ENCODE assay signal across 14 cellular contexts in genomic region chr11:69445131-69445470, GRCh38. TPM values are rescaled to one million over a fixed set of nuclear protein-coding genes. Genes with fewer than 3 reads are reported as not detected.
DNase-seq lines count a peak whose midpoint lies in the region; ATAC-seq and TF ChIP-seq lines count a peak whose summit lies in the region.
"Had no signal": no experiment of that assay in that cellular context is flagged by ENCODE, and none has a peak within 500 bp of the region (broad histone marks: within the 10 kb centered on the region; RNA-seq: fewer than 3 reads in every experiment).

No MANE protein-coding gene starts in this region.

- no peak overlapping the region for H2BK15ac ChIP-seq in mesendoderm (replicated peaks; ENCODE audit: low read depth)

- TF ChIP-seq POLR2A in thyroid gland (IDR thresholded peaks at IDR 0.05) = no peak

- H4K5ac ChIP-seq in mesendoderm (ENCODE audit: low read length) = no peak overlapping the region

- no peak for TF ChIP-seq CTCF in WI38 (IDR thresholded peaks at IDR 0.05; ENCODE audit: low read depth, low read length)
- TF ChIP-seq CTCF in thyroid gland (IDR thresholded peaks at IDR 0.05) = no peak
- no peak for TF ChIP-seq CTCF in GM10248 (IDR thresholded peaks at IDR 0.05; ENCODE audit: control extremely low read depth, extremely low read depth, low read depth, missing control alignments)

- H3K23ac ChIP-seq in mesendoderm (ENCODE audit: low read length) = no peak overlapping the region

- 0 out of 2 replicates have a peak overlapping the region, but pooled peaks have one; percentile 7 for H3K4me3 ChIP-seq in WI38 (ENCODE audit: low read depth, low read length)
- H3K4me3 ChIP-seq in mesendoderm (ENCODE audit: low read length) = no peak overlapping the region
- no peak overlapping the region for H3K4me3 ChIP-seq in thyroid gland (replicated peaks in 1 of 3)
- H3K4me3 ChIP-seq: GM12878 had no signal

- peak overlapping the region; percentile 29 for H3K18ac ChIP-seq in mesendoderm (ENCODE audit: low read length)

- H3K9me3 ChIP-seq in thyroid gland = no peaks in the 10 kb centered on the region

- H3K36me3 ChIP-seq in mesendoderm (ENCODE audit: control insufficient read depth, insufficient read depth, low read length) (no peaks in the 10 kb centered on the region), thyroid gland (no peaks in the 10 kb centered on the region)

- no peak overlapping the region for H4K8ac ChIP-seq in mesendoderm (ENCODE audit: low read depth, low read length)

- no peak overlapping the region for H2BK5ac ChIP-seq in mesendoderm (ENCODE audit: low read length)

- ATAC-seq in HG03108 (IDR thresholded peaks at IDR 0.05; ENCODE audit: unreplicated experiment) = no peak
- ATAC-seq in GM18511 (IDR thresholded peaks at IDR 0.05; ENCODE audit: unreplicated experiment) = no peak
- ATAC-seq: GM12878 had no signal

- WGBS in mesendoderm (ENCODE audit: extremely low coverage, insufficient coverage, low lambda C conversion rate) = no CpG with 5 or more reads among the region's 11 CpGs
- WGBS in thyroid gland, 2 donors = 36 to 72% methylated on average over 8 to 10 of the region's 11 CpGs

- H2BK120ac ChIP-seq in mesendoderm (ENCODE audit: low read depth, low read length) = peak overlapping the region; percentile 83

- H3K56ac ChIP-seq in mesendoderm (ENCODE audit: low read length) = peak overlapping the region; percentile 76

- no peaks in the 10 kb centered on the region for H3K79me2 ChIP-seq in mesendoderm (ENCODE audit: control insufficient read depth, insufficient read depth, low read length)

- H3K9ac ChIP-seq in mesendoderm (ENCODE audit: low read length) = no peak overlapping the region

- no peak overlapping the region for H3K4me2 ChIP-seq in mesendoderm (ENCODE audit: low read length)

- CTCF ChIA-PET in GM10248 (lab: Yijun Ruan, JAX) = no interaction called here

- H3K4ac ChIP-seq in mesendoderm (ENCODE audit: low read depth, low read length) = no peak overlapping the region

- H3K27me3 ChIP-seq in mesendoderm (ENCODE audit: insufficient read depth, low read length, poor library complexity) (no peaks in the 10 kb centered on the region), thyroid gland (no peaks in the 10 kb centered on the region)

- H3K4me1 ChIP-seq in mesendoderm (ENCODE audit: control insufficient read depth, low read depth, low read length) = peaks cover 6% of the 10 kb centered on the region
- H3K4me1 ChIP-seq in thyroid gland = peaks cover 55 to 68% of the 10 kb centered on the region in 2 donors

- no peak overlapping the region for H2AK5ac ChIP-seq in mesendoderm (ENCODE audit: low read length)

- no peaks in the 10 kb centered on the region for H3K79me1 ChIP-seq in mesendoderm (ENCODE audit: low read length)

- H3K27ac ChIP-seq in mesendoderm (ENCODE audit: low read depth, low read length) = peak overlapping the region; percentile 33
- peak overlapping the region; percentile 69 to 91 (median 75) for H3K27ac ChIP-seq in thyroid gland
- H3K27ac ChIP-seq: VCaP had no signal

- intact Hi-C loops in thyroid gland (cut with DNase I) = no loop called here

- POLR2A ChIA-PET in GM10248 (lab: Yijun Ruan, JAX) = no interaction called here

- DNase-seq in Kasumi-1 (lab: John Stamatoyannopoulos, UW) (peak; percentile 46 to 60), mesendoderm (no peak), thyroid gland (no peak), GM10248 (ENCODE audit: extremely low spot score) (no peak), DMS 273 treated with DMSO at 0.1 percent for 48 hours (lab: John Stamatoyannopoulos, UW) (no peak)
- DNase-seq: DMS153; naive thymus-derived CD4-positive, alpha-beta T cell; NCI-H2107; stimulated activated CD4-positive, alpha-beta T cell treated with anti-CD3 and anti-CD28 coated beads, Interleukin-15, amount 100 ng/mL, for 24 hours had no signal

RNA-seq across cellular contexts. Expression of gene LINC01488, which starts 36.4 kb away (rescaled TPM):
- polyA plus RNA-seq in mesendoderm (2013, experiment 1 of 2) = not detected
- polyA plus RNA-seq in mesendoderm (2013, experiment 2 of 2) = not detected
- total RNA-seq in thyroid gland = not detected
- total RNA-seq: GM12878; naive thymus-derived CD4-positive, alpha-beta T cell had no signal
- polyA plus RNA-seq: GM12878; naive thymus-derived CD4-positive, alpha-beta T cell had no signal

Comparison
In these comparisons a context has a peak if more than half of its experiments do, and no peak if none do; other contexts are left out.
1. DNase-seq: peak in Kasumi-1 (2 of 2); none in mesendoderm (single experiment), thyroid gland (0 of 2), GM10248 (single experiment) and DMS 273 treated with DMSO at 0.1 percent for 48 hours (single experiment).